In the genomic region with DNA sequence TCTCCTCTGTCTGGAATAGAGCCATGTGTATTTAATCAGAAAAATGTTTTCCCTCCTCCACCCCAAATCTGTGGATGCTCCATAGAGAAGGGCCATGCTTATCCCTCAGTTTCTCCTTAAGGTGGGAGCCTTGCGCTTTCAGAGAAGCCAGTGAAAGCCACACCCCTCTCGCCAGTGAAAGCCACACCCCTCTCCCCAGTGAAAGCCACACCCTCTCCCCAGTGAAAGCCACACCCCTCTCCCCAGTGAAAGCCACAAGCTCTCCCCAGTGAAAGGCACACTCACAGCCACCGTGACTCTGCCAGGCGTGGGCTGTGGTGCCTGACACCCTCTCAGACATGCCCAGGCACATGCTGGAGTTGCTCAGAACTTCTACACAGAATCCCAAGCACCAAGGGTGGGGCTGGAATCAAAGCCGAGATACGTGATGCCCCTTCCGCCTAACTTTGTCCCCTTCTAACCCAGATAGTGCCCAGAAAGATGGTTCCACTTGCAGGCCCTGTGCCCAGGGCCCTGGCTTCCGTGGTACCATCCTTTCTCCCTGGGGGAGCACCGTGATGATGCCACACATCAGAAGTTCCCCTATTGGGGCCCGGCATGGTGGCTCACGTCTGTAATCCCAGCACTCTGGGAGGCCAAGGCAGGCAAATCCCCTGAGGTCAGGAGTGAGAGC, we compare ENCODE assay signal across 9 cellular contexts. TPM values are rescaled to one million over a fixed set of nuclear protein-coding genes. Genes with fewer than 3 reads are reported as not detected.
DNase-seq lines count a peak whose midpoint lies in the region; ATAC-seq and TF ChIP-seq lines count a peak whose summit lies in the region.
"Had no signal": no experiment of that assay in that cellular context is flagged by ENCODE, and none has a peak within 500 bp of the region (broad histone marks: within the 10 kb centered on the region; RNA-seq: fewer than 3 reads in every experiment).

No MANE protein-coding gene starts in this region.

- H3K27ac Mint-ChIP-seq in activated T-helper 2 cell treated with anti-CD3 and anti-CD28 coated beads, Interferon-gamma antibody, Interleukin-2, Interleukin-4, amounts not matched to agents 10 μg/mL and 5 μg/mL and 100 μg/mL, durations not matched to agents 14 hours and 24 hours and 36 hours = peak overlapping the region; percentile 80

- peak; percentile 60 for ATAC-seq in left ventricle myocardium superior
- ATAC-seq in GM21447 (IDR thresholded peaks at IDR 0.05; ENCODE audit: unreplicated experiment) = no peak

- DNase-seq in Daoy (ENCODE audit: low read depth) (peak; percentile 79), HFF-Myc (ENCODE audit: extremely low read depth, low read depth) (peak; percentile 78), RKO (ENCODE audit: low spot score) (peak; percentile 52), left ventricle myocardium superior (peak; percentile 44), NCI-H1105 treated with DMSO at 0.1 percent for 48 hours (lab: John Stamatoyannopoulos, UW) (no peak)
- DNase-seq in activated T-helper 2 cell treated with anti-CD3 and anti-CD28 coated beads, Interferon-gamma antibody, Interleukin-2, Interleukin-4, amounts not matched to agents 10 μg/mL and 5 μg/mL and 100 μg/mL, durations not matched to agents 14 hours and 24 hours and 36 hours (ENCODE audit: low spot score) = peak; percentile 78
- DNase-seq in stimulated activated CD4-positive, alpha-beta T cell treated with anti-CD3 and anti-CD28 coated beads, TNF-alpha, amount 100 ng/mL, for 24 hours (ENCODE audit: low read depth in 3 of 3) = peak; percentile 59 to 81 (median 79)

- H3K9me3 Mint-ChIP-seq in activated T-helper 2 cell treated with anti-CD3 and anti-CD28 coated beads, Interferon-gamma antibody, Interleukin-2, Interleukin-4, amounts not matched to agents 10 μg/mL and 5 μg/mL and 100 μg/mL, durations not matched to agents 14 hours and 24 hours and 36 hours = no peaks in the 10 kb centered on the region

- peak overlapping the region; percentile 32 for H3K4me3 Mint-ChIP-seq in activated T-helper 2 cell treated with anti-CD3 and anti-CD28 coated beads, Interferon-gamma antibody, Interleukin-2, Interleukin-4, amounts not matched to agents 10 μg/mL and 5 μg/mL and 100 μg/mL, durations not matched to agents 14 hours and 24 hours and 36 hours (ENCODE audit: low read depth)

- H3K27me3 Mint-ChIP-seq in activated T-helper 2 cell treated with anti-CD3 and anti-CD28 coated beads, Interferon-gamma antibody, Interleukin-2, Interleukin-4, amounts not matched to agents 10 μg/mL and 5 μg/mL and 100 μg/mL, durations not matched to agents 14 hours and 24 hours and 36 hours (ENCODE audit: low read depth) = no peaks in the 10 kb centered on the region

- peaks cover 48% of the 10 kb centered on the region for H3K4me1 Mint-ChIP-seq in activated T-helper 2 cell treated with anti-CD3 and anti-CD28 coated beads, Interferon-gamma antibody, Interleukin-2, Interleukin-4, amounts not matched to agents 10 μg/mL and 5 μg/mL and 100 μg/mL, durations not matched to agents 14 hours and 24 hours and 36 hours (ENCODE audit: low read depth)

- TF ChIP-seq CTCF in HFF-Myc (IDR thresholded peaks at IDR 0.05; ENCODE audit: low read depth, low read length, missing control alignments) = no peak

- no peak overlapping the region for H3K4me3 ChIP-seq in HFF-Myc (replicated peaks; ENCODE audit: low read depth, low read length)
- H3K4me3 ChIP-seq: SK-N-MC had no signal

- H3K36me3 Mint-ChIP-seq in activated T-helper 2 cell treated with anti-CD3 and anti-CD28 coated beads, Interferon-gamma antibody, Interleukin-2, Interleukin-4, amounts not matched to agents 10 μg/mL and 5 μg/mL and 100 μg/mL, durations not matched to agents 14 hours and 24 hours and 36 hours (ENCODE audit: low read depth) = peaks cover 3% of the 10 kb centered on the region

- intact Hi-C loops in activated T-helper 2 cell treated with anti-CD3 and anti-CD28 coated beads, Interferon-gamma antibody, Interleukin-2, Interleukin-4, amounts not matched to agents 10 μg/mL and 5 μg/mL and 100 μg/mL, durations not matched to agents 14 hours and 24 hours and 36 hours (cut with micrococcal nuclease) = no loop called here
- intact Hi-C loops in left ventricle myocardium superior (cut with micrococcal nuclease) = no loop called here

RNA-seq across cellular contexts. Expression of a gene that starts 16.5 kb away (rescaled TPM):
- total RNA-seq in Daoy (2014; rRNA removed; shearing (Covaris generic)) = 2.1 and 3.0 TPM in 2 replicates
- 19.8 TPM in 2 replicates for total RNA-seq in activated T-helper 2 cell treated with anti-CD3 and anti-CD28 coated beads, Interferon-gamma antibody, Interleukin-2, Interleukin-4, amounts not matched to agents 10 μg/mL and 5 μg/mL and 100 μg/mL, durations not matched to agents 14 hours and 24 hours and 36 hours
- 2.9 TPM for total RNA-seq in left ventricle myocardium superior
